8 cellular contexts compared by ENCODE assay signal in genomic region chr22:30266445-30267381, GRCh38. TPM values are rescaled to one million over a fixed set of nuclear protein-coding genes. Genes with fewer than 3 reads are reported as not detected.
DNase-seq lines count a peak whose midpoint lies in the region; ATAC-seq and TF ChIP-seq lines count a peak whose summit lies in the region.

Gene OSM (minus strand): TSS chr22:30266851. CDS start chr22:30266799, 52 bp downstream.

- peak within 1 kb of the TSS; percentile 76 to 99 (median 98) for H3K27ac Mint-ChIP-seq in IgD-negative memory B cell

- H3K36me3 ChIP-seq in BLaER1: no peaks in the 10 kb centered on the region
- H3K36me3 ChIP-seq in right atrium auricular region: no peaks in the 10 kb centered on the region
- H3K36me3 ChIP-seq in H7 (replicated peaks; ENCODE audit: control insufficient read depth, insufficient read depth, low read length): no peaks in the 10 kb centered on the region

- peak within 1 kb of the TSS; percentile 68 to 97 (median 94) for H3K4me3 Mint-ChIP-seq in IgD-negative memory B cell

- TF ChIP-seq CTCF in right atrium auricular region (IDR thresholded peaks at IDR 0.05): no peak

- H3K9me3 Mint-ChIP-seq in IgD-negative memory B cell: no peaks in the 10 kb centered on the region

- H3K4me1 Mint-ChIP-seq in IgD-negative memory B cell: peaks cover 9 to 18% (median 14%) of the 10 kb centered on the region in 3 donors

- H3K4me3 ChIP-seq in BLaER1 (peak within 1 kb of the TSS; percentile 72), right atrium auricular region (peak within 1 kb of the TSS; percentile 7 to 26), H7 (ENCODE audit: insufficient read depth, low read depth, low read length) (no peak within 1 kb of the TSS)

- peak within 1 kb of the TSS; percentile 82 for H3K9ac ChIP-seq in BLaER1

- H3K4me1 ChIP-seq in BLaER1 (peaks cover 83% of the 10 kb centered on the region), right atrium auricular region (no peaks in the 10 kb centered on the region)

- no peaks in the 10 kb centered on the region for H3K9me3 ChIP-seq in BLaER1
- no peaks in the 10 kb centered on the region for H3K9me3 ChIP-seq in right atrium auricular region

- peak; percentile 60 for DNase-seq in activated CD8-positive, alpha-beta memory T cell treated with anti-CD3 and anti-CD28 coated beads, Interleukin-2, amount 50 U/mL, for 4 hours
- DNase-seq in right atrium auricular region (ENCODE audit: low spot score) (peak; percentile 71), H7 (no peak), mesenteric fat pad (ENCODE audit: low spot score) (no peak)
- DNase-seq in stimulated activated CD8-positive, alpha-beta memory T cell treated with anti-CD3 and anti-CD28 coated beads, Interleukin-2, amount 100 ng/mL, for 1 hour (ENCODE audit: low read depth in 2 of 2): peak; percentile 35 to 49

- H4K20me1 ChIP-seq in BLaER1: no peaks in the 10 kb centered on the region

- H3K27me3 Mint-ChIP-seq in IgD-negative memory B cell: no peaks in the 10 kb centered on the region

- no peak for ATAC-seq in HG03196 (IDR thresholded peaks at IDR 0.05; ENCODE audit: unreplicated experiment)

- H3K27ac ChIP-seq in BLaER1 (peak within 1 kb of the TSS; percentile 92), right atrium auricular region (peak within 1 kb of the TSS; percentile 27 to 46)

- H3K27me3 ChIP-seq in BLaER1 (no peaks in the 10 kb centered on the region), right atrium auricular region (no peaks in the 10 kb centered on the region), H7 (ENCODE audit: control insufficient read depth, insufficient read depth, low read length) (peaks cover 3% of the 10 kb centered on the region)

- peak within 1 kb of the TSS; percentile 94 for H3K4me2 ChIP-seq in BLaER1

- no peaks in the 10 kb centered on the region for H3K36me3 Mint-ChIP-seq in IgD-negative memory B cell

RNA-seq across cellular contexts. Expression of gene OSM, which starts in this region (rescaled TPM):
- polyA plus RNA-seq in IgD-negative memory B cell: 0.79 TPM
- total RNA-seq in right atrium auricular region (1 to 10 TPM in 1 of 2 donors, under 1 TPM in 1; 0.63 to 1.6 TPM), mesenteric fat pad (8.0 TPM)
- total RNA-seq in H7 (2014; rRNA removed; shearing (Covaris generic)): not detected in 2 replicates

Comparison
In these comparisons a context has a peak if more than half of its experiments do, and no peak if none do; other contexts are left out.
1. DNase-seq: peak in activated CD8-positive, alpha-beta memory T cell treated with anti-CD3 and anti-CD28 coated beads, Interleukin-2, amount 50 U/mL, for 4 hours (single experiment), right atrium auricular region (single experiment) and stimulated activated CD8-positive, alpha-beta memory T cell treated with anti-CD3 and anti-CD28 coated beads, Interleukin-2, amount 100 ng/mL, for 1 hour (2 of 2); none in H7 (single experiment) and mesenteric fat pad (single experiment).